8 cellular contexts compared by ENCODE assay signal in genomic region chr2:20446280-20446916, GRCh38. TPM values are rescaled to one million over a fixed set of nuclear protein-coding genes. Genes with fewer than 3 reads are reported as not detected.
A peak's percentile ranks its signal among the peaks of the same experiment; 100 is the strongest.
DNase-seq lines count a peak whose midpoint lies in the region; ATAC-seq and TF ChIP-seq lines count a peak whose summit lies in the region.

No MANE protein-coding gene starts in this region.

- no peak for ATAC-seq in HG03521 (IDR thresholded peaks at IDR 0.05; ENCODE audit: unreplicated experiment)

- H3F3A ChIP-seq in SK-N-SH (replicated peaks; ENCODE audit: insufficient read depth) = peaks cover 23% of the 10 kb centered on the region

- POLR2A ChIA-PET in SK-N-SH (lab: Yijun Ruan, JAX) = interaction anchor here (0.6 to 4.7 kb wide), 56 partner anchors 9 to 231 kb away, joined by 3 to 90 read pairs (median 10); partner anchors contain the start of gene HS1BP3

- H2AFZ ChIP-seq in SK-N-SH (ENCODE audit: low read depth) = peak overlapping the region; percentile 64; the same call in 1 of the 2 replicates

- peak overlapping the region; percentile 82 to 96 for H3K27ac ChIP-seq in SK-N-SH (ENCODE audit: low read depth in 2 of 2, low read length in 1 of 2)
- H3K27ac ChIP-seq in prostate gland = peak overlapping the region; percentile 98 to 100

- H3K4me3 ChIP-seq in GM06990 (replicated peaks; ENCODE audit: low read depth, low read length) = peak overlapping the region; percentile 62
- peak overlapping the region; percentile 82 to 92 for H3K4me3 ChIP-seq in SK-N-SH (ENCODE audit: low read depth in 2 of 2, low read length in 1 of 2)
- peak overlapping the region; percentile 63 to 89 for H3K4me3 ChIP-seq in foreskin fibroblast (ENCODE audit: low read depth in 1 of 2, low read length in 2 of 2)
- H3K4me3 ChIP-seq in prostate gland = peak overlapping the region; percentile 84 to 90

- CTCF ChIA-PET in SK-N-SH (lab: Yijun Ruan, JAX) = interaction anchor here (1.0 to 10.5 kb wide), 30 partner anchors 8 to 215 kb away, joined by 3 to 188 read pairs (median 5); partner anchors contain the start of gene HS1BP3

- WGBS in SK-N-SH (ENCODE audit: low lambda C conversion rate) = 29% methylated on average over 33 of the region's 41 CpGs
- 9% methylated on average over 41 of the region's 41 CpGs for WGBS in prostate gland

- no peaks in the 10 kb centered on the region for H3K9me2 ChIP-seq in SK-N-SH

- TF ChIP-seq CTCF in GM06990 (IDR thresholded peaks at IDR 0.05; ENCODE audit: insufficient read depth, low read length, poor library complexity, severe bottlenecking) = no peak
- no peak for TF ChIP-seq CTCF in SK-N-SH (IDR thresholded peaks at IDR 0.05)
- TF ChIP-seq CTCF in foreskin fibroblast (IDR thresholded peaks at IDR 0.05; ENCODE audit: low read depth, low read length) = no peak
- no peak for TF ChIP-seq CTCF in prostate gland (IDR thresholded peaks at IDR 0.05)
- TF ChIP-seq CTCF in GM13976 (IDR thresholded peaks at IDR 0.05; ENCODE audit: borderline replicate concordance, control extremely low read depth, extremely low read depth, insufficient read depth, missing control alignments) = no peak

- peaks cover 32 to 42% of the 10 kb centered on the region in 2 experiments for H3K4me1 ChIP-seq in SK-N-SH (ENCODE audit: control insufficient read depth in 1 of 2, insufficient read depth in 2 of 2, low read depth in 1 of 2, low read length in 1 of 2)
- peaks cover 6% of the 10 kb centered on the region for H3K4me1 ChIP-seq in prostate gland (replicated peaks)

- H3K27me3 ChIP-seq in GM06990 (replicated peaks; ENCODE audit: control insufficient read depth, insufficient read depth, low read length) (no peaks in the 10 kb centered on the region; the same call in 1 of the 2 replicates), SK-N-SH (ENCODE audit: insufficient read depth) (no peaks in the 10 kb centered on the region), prostate gland (replicated peaks; ENCODE audit: insufficient read depth) (no peaks in the 10 kb centered on the region)

- H3K79me2 ChIP-seq in SK-N-SH (ENCODE audit: insufficient read depth) = peaks cover 28% of the 10 kb centered on the region

- no peak for TF ChIP-seq POLR2A in prostate gland (IDR thresholded peaks at IDR 0.05)

- peak overlapping the region; percentile 97 for H3K4me2 ChIP-seq in SK-N-SH

- intact Hi-C loops in prostate gland (cut with DNase I) = loop anchor here (1.0 to 2.0 kb wide), 2 partner anchors 171 to 190 kb away; no protein-coding TSS in a partner anchor

- in situ Hi-C loops in GM13976 (cut with MboI; ENCODE audit: low sequenced_read_pairs, unreplicated experiment) = no loop called here

- no peak for DNase-seq in GM06990 (ENCODE audit: extremely low read depth, insufficient read length)
- no peak for DNase-seq in SK-N-SH
- DNase-seq in foreskin fibroblast = no peak
- DNase-seq in prostate gland (ENCODE audit: low spot score) = no peak
- no peak for DNase-seq in cortex of kidney (lab: John Stamatoyannopoulos, UW)
- no peak for DNase-seq in GM13976 (ENCODE audit: low spot score)
- DNase-seq in GDM1 (lab: John Stamatoyannopoulos, UW) = no peak

- no peak for TF ChIP-seq EP300 in SK-N-SH (IDR thresholded peaks at IDR 0.05; ENCODE audit: borderline replicate concordance in 1 of 2, low read depth in 1 of 2, low read length in 1 of 2)

- H4K20me1 ChIP-seq in SK-N-SH (ENCODE audit: insufficient read depth) = peaks cover 33% of the 10 kb centered on the region

- no peak for TF ChIP-seq RAD21 in SK-N-SH (IDR thresholded peaks at IDR 0.05; ENCODE audit: low read length)

- H3K9ac ChIP-seq in SK-N-SH = peak overlapping the region; percentile 97

- H3K9me3 ChIP-seq in SK-N-SH (no peaks in the 10 kb centered on the region), prostate gland (no peaks in the 10 kb centered on the region)

- H3K36me3 ChIP-seq in GM06990 (ENCODE audit: control insufficient read depth, insufficient read depth, low read length) (no peaks in the 10 kb centered on the region), SK-N-SH (replicated peaks in 1 of 2; ENCODE audit: control insufficient read depth in 1 of 2, insufficient read depth in 2 of 2, low read length in 1 of 2) (peaks cover 5 to 7% of the 10 kb centered on the region in 2 experiments), prostate gland (no peaks in the 10 kb centered on the region)

TF ChIP-seq in SK-N-SH, 30 proteins besides CTCF, POLR2A, EP300 and RAD21:
- TF ChIP-seq MXI1 (IDR thresholded peaks at IDR 0.05; ENCODE audit: low read depth, low read length) = no peak
- TF ChIP-seq, protein P1, sequence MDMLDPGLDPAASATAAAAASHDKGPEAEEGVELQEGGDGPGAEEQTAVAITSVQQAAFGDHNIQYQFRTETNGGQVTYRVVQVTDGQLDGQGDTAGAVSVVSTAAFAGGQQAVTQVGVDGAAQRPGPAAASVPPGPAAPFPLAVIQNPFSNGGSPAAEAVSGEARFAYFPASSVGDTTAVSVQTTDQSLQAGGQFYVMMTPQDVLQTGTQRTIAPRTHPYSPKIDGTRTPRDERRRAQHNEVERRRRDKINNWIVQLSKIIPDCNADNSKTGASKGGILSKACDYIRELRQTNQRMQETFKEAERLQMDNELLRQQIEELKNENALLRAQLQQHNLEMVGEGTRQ (IDR thresholded peaks at IDR 0.05; ENCODE audit: borderline replicate concordance, low read depth, low read length) = no peak
- no peak for TF ChIP-seq TAF1 (IDR thresholded peaks at IDR 0.05; ENCODE audit: borderline replicate concordance, low read depth, low read length)
- TF ChIP-seq ELF1 (IDR thresholded peaks at IDR 0.05) = no peak
- TF ChIP-seq MEF2A (IDR thresholded peaks at IDR 0.05; ENCODE audit: borderline replicate concordance, low read depth) = no peak
- no peak for TF ChIP-seq IRF3 (IDR thresholded peaks at IDR 0.05; ENCODE audit: low read depth, low read length)
- no peak for TF ChIP-seq TCF12 (IDR thresholded peaks at IDR 0.05)
- no peak; the same call in 1 of the 2 replicates for TF ChIP-seq PBX3 (IDR thresholded peaks at IDR 0.05)
- TF ChIP-seq RXRA (IDR thresholded peaks at IDR 0.05; ENCODE audit: borderline replicate concordance, low read depth) = no peak
- TF ChIP-seq RCOR1 (IDR thresholded peaks at IDR 0.05; ENCODE audit: low read length) = no peak
- no peak for TF ChIP-seq FOXJ3 (CRISPR knock-in tag; IDR thresholded peaks at IDR 0.05)
- no peak for TF ChIP-seq SMC3 (IDR thresholded peaks at IDR 0.05; ENCODE audit: low read depth, low read length)

RNA-seq across cellular contexts. Expression of gene RHOB, which starts 0.5 kb away (rescaled TPM):
- polyA plus RNA-seq in SK-N-SH (2012; rRNA removed) = 43.5 and 50.3 TPM in 2 replicates
- polyA plus RNA-seq in SK-N-SH (2012; cell fraction: cytosol; rRNA removed) = 34.4 and 40.5 TPM in 2 replicates
- 63.2 and 74.9 TPM in 2 replicates for polyA plus RNA-seq in SK-N-SH (2012; cell fraction: nucleus; rRNA removed)
- total RNA-seq in prostate gland = 100 to 1,000 TPM; 391 to 554 TPM
